12 cellular contexts compared by ENCODE assay signal in the genomic region with DNA sequence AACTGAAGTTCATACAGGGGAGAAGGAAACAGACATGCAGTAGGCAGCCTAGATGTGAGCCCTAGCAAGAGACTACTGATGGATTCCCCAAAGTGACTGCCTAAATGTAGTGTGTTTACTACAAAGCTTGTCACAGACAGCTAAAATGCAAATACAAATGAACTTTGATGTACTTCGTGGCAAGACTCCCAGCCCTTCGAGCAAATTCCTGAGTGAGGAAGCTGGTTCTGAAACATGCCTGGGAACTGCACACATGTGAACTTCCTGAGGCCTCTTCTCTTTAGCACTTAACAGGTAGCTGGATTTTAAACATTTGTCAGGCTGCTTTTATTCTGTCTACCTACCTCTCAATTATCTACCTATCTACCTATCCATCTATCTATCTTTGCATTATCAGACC. TPM values are rescaled to one million over a fixed set of nuclear protein-coding genes. Genes with fewer than 3 reads are reported as not detected.
A peak's percentile ranks its signal among the peaks of the same experiment; 100 is the strongest.
DNase-seq lines count a peak whose midpoint lies in the region; ATAC-seq and TF ChIP-seq lines count a peak whose summit lies in the region.
"Had no signal": no experiment of that assay in that cellular context is flagged by ENCODE, and none has a peak within 500 bp of the region (broad histone marks: within the 10 kb centered on the region; RNA-seq: fewer than 3 reads in every experiment).

No MANE protein-coding gene starts in this region.

- TF ChIP-seq EP300 in suprapubic skin (IDR thresholded peaks at IDR 0.05): no peak

- H3K4me1 ChIP-seq in liver (ENCODE audit: control insufficient read depth in 4 of 4, insufficient read depth in 4 of 4, low read length in 3 of 4) (peaks cover 20 to 65% (median 37%) of the 10 kb centered on the region in 4 donors), suprapubic skin (peaks cover 74% of the 10 kb centered on the region)

- DNase-seq in DMS 273 (lab: John Stamatoyannopoulos, UW; ENCODE audit: unreplicated experiment): peak; percentile 18
- no peak for DNase-seq in DMS 273 treated with DMSO at 0.1 percent for 48 hours (lab: John Stamatoyannopoulos, UW)
- peak; percentile 52 to 69 for DNase-seq in cardiac fibroblast (ENCODE audit: low read depth in 2 of 2)
- no peak for DNase-seq in suprapubic skin (ENCODE audit: low spot score in 2 of 2)
- no peak for DNase-seq in NCI-H2196 treated with DMSO at 0.1 percent for 48 hours (lab: John Stamatoyannopoulos, UW; ENCODE audit: unreplicated experiment)
- DNase-seq in dorsolateral prefrontal cortex: no peak
- DNase-seq: activated T-cell treated with anti-CD3 and anti-CD28 coated beads, Interleukin-2, amount 50 U/mL, for 48 hours; central memory CD4-positive, alpha-beta T cell; stimulated activated CD4-positive, alpha-beta T cell treated with anti-CD3 and anti-CD28 coated beads, Interleukin-15, amount 100 ng/mL, for 24 hours; stimulated activated naive CD4-positive, alpha-beta T cell had no signal

- TF ChIP-seq RAD21 in liver (IDR thresholded peaks at IDR 0.05): no peak

- peak overlapping the region in 1 of 2 donors; percentile 14 for H3K9ac ChIP-seq in liver (ENCODE audit: low read depth in 1 of 2, low read length in 2 of 2)

- H3K4me3 ChIP-seq in cardiac fibroblast (replicated peaks in 1 of 2; ENCODE audit: low read depth in 2 of 2, low read length in 2 of 2) (no peak overlapping the region), liver (ENCODE audit: low read depth in 1 of 3, low read length in 3 of 3) (no peak overlapping the region), suprapubic skin (no peak overlapping the region), dorsolateral prefrontal cortex (no peak overlapping the region)

- H3K27me3 ChIP-seq in liver (ENCODE audit: control insufficient read depth in 4 of 4, insufficient read depth in 4 of 4, low read length in 3 of 4): no peaks in the 10 kb centered on the region
- H3K27me3 ChIP-seq in suprapubic skin: no peaks in the 10 kb centered on the region
- H3K27me3 ChIP-seq in dorsolateral prefrontal cortex: no peaks in the 10 kb centered on the region

- H3K9me3 ChIP-seq in liver (ENCODE audit: control insufficient read depth in 4 of 4, low read length in 3 of 4) (no peaks in the 10 kb centered on the region), suprapubic skin (no peaks in the 10 kb centered on the region)

- TF ChIP-seq CTCF in cardiac fibroblast (IDR thresholded peaks at IDR 0.05; ENCODE audit: low read depth, low read length) (no peak), liver (IDR thresholded peaks at IDR 0.05; ENCODE audit: low read depth, low read length, missing input control) (no peak), suprapubic skin (IDR thresholded peaks at IDR 0.05) (no peak), dorsolateral prefrontal cortex (IDR thresholded peaks at IDR 0.05 in 54 of 56, conservative IDR thresholded peaks at IDR 0.05 in 2 of 56; ENCODE audit: low read depth in 1 of 56, partially characterized antibody in 56 of 56) (no peak)

- 9% methylated on average over 2 of the region's 2 CpGs for WGBS in liver
- WGBS in suprapubic skin: 19% methylated on average over 2 of the region's 2 CpGs

- no peak for ATAC-seq in GM19455 (IDR thresholded peaks at IDR 0.05; ENCODE audit: unreplicated experiment)

- intact Hi-C loops in dorsolateral prefrontal cortex (cut with DNase I): loop anchor here in 1 of 2 donors (5.0 kb wide), 1 partner anchor 216 kb away; no protein-coding TSS in a partner anchor

- H3K36me3 ChIP-seq in liver (ENCODE audit: control insufficient read depth in 4 of 4, insufficient read depth in 3 of 4, low read depth in 1 of 4, low read length in 3 of 4) (no peaks in the 10 kb centered on the region), suprapubic skin (no peaks in the 10 kb centered on the region)

- H3K27ac ChIP-seq in liver (ENCODE audit: low read depth in 1 of 2, low read length in 2 of 2): peak overlapping the region; percentile 42 to 90
- H3K27ac ChIP-seq in suprapubic skin: peak overlapping the region; percentile 75
- H3K27ac ChIP-seq in dorsolateral prefrontal cortex: peak overlapping the region in 8 of 59 donors; percentile 8 to 59 (median 24)

- no peak for TF ChIP-seq POLR2A in suprapubic skin (IDR thresholded peaks at IDR 0.05)

TF ChIP-seq in liver, 16 proteins besides CTCF, POLR2A, EP300 and RAD21:
- TF ChIP-seq, protein P1, sequence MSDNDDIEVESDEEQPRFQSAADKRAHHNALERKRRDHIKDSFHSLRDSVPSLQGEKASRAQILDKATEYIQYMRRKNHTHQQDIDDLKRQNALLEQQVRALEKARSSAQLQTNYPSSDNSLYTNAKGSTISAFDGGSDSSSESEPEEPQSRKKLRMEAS (IDR thresholded peaks at IDR 0.05): peak; percentile 17
- TF ChIP-seq FOXA2 (IDR thresholded peaks at IDR 0.05) (no peak), HNF4A (conservative IDR thresholded peaks at IDR 0.05) (peak in 1 of 2 donors; percentile 30), EGR1 (IDR thresholded peaks at IDR 0.05; ENCODE audit: low read depth in 2 of 2) (no peak)
- TF ChIP-seq, protein P2, sequence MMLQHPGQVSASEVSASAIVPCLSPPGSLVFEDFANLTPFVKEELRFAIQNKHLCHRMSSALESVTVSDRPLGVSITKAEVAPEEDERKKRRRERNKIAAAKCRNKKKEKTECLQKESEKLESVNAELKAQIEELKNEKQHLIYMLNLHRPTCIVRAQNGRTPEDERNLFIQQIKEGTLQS (IDR thresholded peaks at IDR 0.05): no peak
TF ChIP-seq in liver: peak in this region for 2.

RNA-seq across cellular contexts. Expression of a gene that starts 6.7 kb away (rescaled TPM):
- 10 to 100 TPM; 31.5 to 48.2 TPM for total RNA-seq in liver
- polyA plus RNA-seq in liver: 10 to 100 TPM; 22.2 to 39.3 TPM
- total RNA-seq in suprapubic skin: 100 to 1,000 TPM; 129 to 195 (median 159) TPM
- 100 to 1,000 TPM in 54 of 120 experiments, 10 to 100 TPM in 66; 60.9 to 188 (median 96.3) TPM for total RNA-seq in dorsolateral prefrontal cortex

Comparison
In these comparisons a context has a peak if more than half of its experiments do, and no peak if none do; other contexts are left out.
1. DNase-seq: peak in DMS 273 (single experiment) and cardiac fibroblast (2 of 2); none in DMS 273 treated with DMSO at 0.1 percent for 48 hours (single experiment), suprapubic skin (0 of 2), NCI-H2196 treated with DMSO at 0.1 percent for 48 hours (single experiment) and dorsolateral prefrontal cortex (0 of 10).